In genomic region chr2:15146960-15147359, GRCh38 we compare ENCODE assay signal across 1 cellular context.
TF ChIP-seq lines count a peak whose summit lies in the region.

No MANE protein-coding gene starts in this region.

TF ChIP-seq in HCT116, 20 proteins besides CTCF, POLR2A, EP300 and RAD21 (continued from another document):
- TF ChIP-seq EZH2 (IDR thresholded peaks at IDR 0.05) (no peak), CEBPB (IDR thresholded peaks at IDR 0.05; ENCODE audit: low read depth) (no peak), EZH2phosphoT487 (IDR thresholded peaks at IDR 0.05; ENCODE audit: borderline replicate concordance) (no peak), REST (IDR thresholded peaks at IDR 0.05; ENCODE audit: low read depth) (no peak), ELF1 (IDR thresholded peaks at IDR 0.05; ENCODE audit: borderline replicate concordance, low read depth) (no peak), SRF (IDR thresholded peaks at IDR 0.05; ENCODE audit: low read depth) (no peak), EGR1 (IDR thresholded peaks at IDR 0.05; ENCODE audit: low read depth) (no peak), YY1 (IDR thresholded peaks at IDR 0.05; ENCODE audit: extremely low read depth, insufficient replicate concordance, low read depth, low read length) (no peak), ZFX (IDR thresholded peaks at IDR 0.05) (no peak), TCF7L2 (IDR thresholded peaks at IDR 0.05; ENCODE audit: borderline replicate concordance, extremely low read depth, insufficient read depth, insufficient read length) (no peak), CBX3 (IDR thresholded peaks at IDR 0.05; ENCODE audit: low read depth) (no peak), POLR2AphosphoS5 (IDR thresholded peaks at IDR 0.05; ENCODE audit: low read depth, low read length) (no peak)
